ENCODE assay signal across 29 cellular contexts in genomic region chr19:1630012-1630411, GRCh38.
"Had no signal": no experiment of that assay in that cellular context is flagged by ENCODE, and none has a peak within 500 bp of the region (broad histone marks: within the 10 kb centered on the region; RNA-seq: fewer than 3 reads in every experiment).

No MANE protein-coding gene starts in this region.

- ATAC-seq: activated CD8-positive, alpha-beta T cell treated with anti-CD3 and anti-CD28 coated beads for 36 hours; activated T-cell treated with anti-CD3 and anti-CD28 coated beads, Interleukin-2, amount 50 U/mL, for 72 hours; activated T-helper 17 cell treated with anti-CD3 and anti-CD28 coated beads, Interleukin-2, amount 50 U/mL, for 72 hours had no signal

- H3K9me3 ChIP-seq: SJCRH30 had no signal

- DNase-seq: activated CD4-positive, alpha-beta T cell treated with anti-CD3 and anti-CD28 coated beads, Interleukin-2, amount 10 ng/mL, durations not matched to agents 24 days and 14 days; activated CD4-positive, alpha-beta T cell treated with anti-CD3 and anti-CD28 coated beads, Interleukin-2, amount 50 U/mL, for 4 hours; activated CD8-positive, alpha-beta T cell treated with anti-CD3 and anti-CD28 coated beads for 36 hours; activated effector memory CD4-positive, alpha-beta T cell treated with anti-CD3 and anti-CD28 coated beads, Interleukin-2, amount 50 U/mL, for 16 hours; activated naive CD4-positive, alpha-beta T cell; activated naive CD4-positive, alpha-beta T cell treated with anti-CD3 and anti-CD28 coated beads, Interleukin-2, amount 50 U/mL, for 16 hours; activated naive CD8-positive, alpha-beta T cell treated with anti-CD3 and anti-CD28 coated beads for 36 hours; activated T-cell treated with anti-CD3 and anti-CD28 coated beads, Interleukin-2, amount 50 U/mL, for 1 hour; activated T-cell treated with anti-CD3 and anti-CD28 coated beads, Interleukin-2, amount 50 U/mL, for 72 hours; amniotic stem cell; aorta; MM.1S; MV-4-11; NCI-H1092; NCI-H1436 treated with DMSO at 0.1 percent for 48 hours; NCI-H1694 treated with DMSO at 0.1 percent for 48 hours; NCI-H2029; NCI-H345; NCI-H510A; NCI-H526; NCI-H748 treated with DMSO at 0.1 percent for 48 hours; NK-92 treated with Interleukin-12 subunit alpha and Interleukin-12 subunit beta, amount 100 ng/mL, for 24 hours; OCI-M1; SHP77; SJCRH30 had no signal

- H3K27me3 ChIP-seq: cardiac muscle cell, SJCRH30 had no signal

- H3K9ac ChIP-seq: KMS-11 had no signal

- H3K27ac ChIP-seq: cardiac muscle cell, KMS-11, SJCRH30, SK-N-MC had no signal

- H3K4me3 ChIP-seq: cardiac muscle cell, SJCRH30, SK-N-MC had no signal

- H3K4me1 ChIP-seq: SJCRH30 had no signal

- H3K4me2 ChIP-seq: KMS-11 had no signal
